1 cellular context compared by ENCODE assay signal in the genomic region with DNA sequence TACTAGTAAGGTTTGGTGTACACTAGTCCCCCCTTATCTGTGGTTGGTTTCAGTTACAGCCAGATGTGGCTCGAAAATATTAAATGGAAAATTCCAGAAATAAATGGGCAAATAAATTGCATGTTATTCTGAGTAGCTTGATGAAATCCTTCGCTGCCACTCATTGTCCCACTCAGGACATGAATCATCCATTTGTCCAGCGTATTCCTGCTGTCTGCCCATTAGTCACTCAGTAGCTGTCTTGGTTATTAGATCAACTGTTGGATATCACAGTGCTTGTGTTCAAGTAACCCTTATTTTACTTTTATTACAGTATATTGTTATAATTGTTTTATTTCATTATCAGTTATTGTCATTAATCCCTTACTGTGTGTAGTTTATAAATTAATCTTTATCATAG.
TF ChIP-seq lines count a peak whose summit lies in the region.

No MANE protein-coding gene starts in this region.

TF ChIP-seq in WTC11, 78 proteins besides CTCF, POLR2A, EP300 and RAD21 (continued from another document):
- TF ChIP-seq, protein P1, sequence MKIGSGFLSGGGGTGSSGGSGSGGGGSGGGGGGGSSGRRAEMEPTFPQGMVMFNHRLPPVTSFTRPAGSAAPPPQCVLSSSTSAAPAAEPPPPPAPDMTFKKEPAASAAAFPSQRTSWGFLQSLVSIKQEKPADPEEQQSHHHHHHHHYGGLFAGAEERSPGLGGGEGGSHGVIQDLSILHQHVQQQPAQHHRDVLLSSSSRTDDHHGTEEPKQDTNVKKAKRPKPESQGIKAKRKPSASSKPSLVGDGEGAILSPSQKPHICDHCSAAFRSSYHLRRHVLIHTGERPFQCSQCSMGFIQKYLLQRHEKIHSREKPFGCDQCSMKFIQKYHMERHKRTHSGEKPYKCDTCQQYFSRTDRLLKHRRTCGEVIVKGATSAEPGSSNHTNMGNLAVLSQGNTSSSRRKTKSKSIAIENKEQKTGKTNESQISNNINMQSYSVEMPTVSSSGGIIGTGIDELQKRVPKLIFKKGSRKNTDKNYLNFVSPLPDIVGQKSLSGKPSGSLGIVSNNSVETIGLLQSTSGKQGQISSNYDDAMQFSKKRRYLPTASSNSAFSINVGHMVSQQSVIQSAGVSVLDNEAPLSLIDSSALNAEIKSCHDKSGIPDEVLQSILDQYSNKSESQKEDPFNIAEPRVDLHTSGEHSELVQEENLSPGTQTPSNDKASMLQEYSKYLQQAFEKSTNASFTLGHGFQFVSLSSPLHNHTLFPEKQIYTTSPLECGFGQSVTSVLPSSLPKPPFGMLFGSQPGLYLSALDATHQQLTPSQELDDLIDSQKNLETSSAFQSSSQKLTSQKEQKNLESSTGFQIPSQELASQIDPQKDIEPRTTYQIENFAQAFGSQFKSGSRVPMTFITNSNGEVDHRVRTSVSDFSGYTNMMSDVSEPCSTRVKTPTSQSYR (CRISPR knock-in tag; IDR thresholded peaks at IDR 0.05) = no peak
- TF ChIP-seq OVOL2 (CRISPR knock-in tag; IDR thresholded peaks at IDR 0.05; ENCODE audit: borderline replicate concordance) (no peak), JAZF1 (CRISPR knock-in tag; IDR thresholded peaks at IDR 0.05) (no peak)
- TF ChIP-seq, protein P2, sequence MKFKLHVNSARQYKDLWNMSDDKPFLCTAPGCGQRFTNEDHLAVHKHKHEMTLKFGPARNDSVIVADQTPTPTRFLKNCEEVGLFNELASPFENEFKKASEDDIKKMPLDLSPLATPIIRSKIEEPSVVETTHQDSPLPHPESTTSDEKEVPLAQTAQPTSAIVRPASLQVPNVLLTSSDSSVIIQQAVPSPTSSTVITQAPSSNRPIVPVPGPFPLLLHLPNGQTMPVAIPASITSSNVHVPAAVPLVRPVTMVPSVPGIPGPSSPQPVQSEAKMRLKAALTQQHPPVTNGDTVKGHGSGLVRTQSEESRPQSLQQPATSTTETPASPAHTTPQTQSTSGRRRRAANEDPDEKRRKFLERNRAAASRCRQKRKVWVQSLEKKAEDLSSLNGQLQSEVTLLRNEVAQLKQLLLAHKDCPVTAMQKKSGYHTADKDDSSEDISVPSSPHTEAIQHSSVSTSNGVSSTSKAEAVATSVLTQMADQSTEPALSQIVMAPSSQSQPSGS (CRISPR knock-in tag; IDR thresholded peaks at IDR 0.05; ENCODE audit: borderline replicate concordance, low read depth) = no peak
- TF ChIP-seq, protein P3, sequence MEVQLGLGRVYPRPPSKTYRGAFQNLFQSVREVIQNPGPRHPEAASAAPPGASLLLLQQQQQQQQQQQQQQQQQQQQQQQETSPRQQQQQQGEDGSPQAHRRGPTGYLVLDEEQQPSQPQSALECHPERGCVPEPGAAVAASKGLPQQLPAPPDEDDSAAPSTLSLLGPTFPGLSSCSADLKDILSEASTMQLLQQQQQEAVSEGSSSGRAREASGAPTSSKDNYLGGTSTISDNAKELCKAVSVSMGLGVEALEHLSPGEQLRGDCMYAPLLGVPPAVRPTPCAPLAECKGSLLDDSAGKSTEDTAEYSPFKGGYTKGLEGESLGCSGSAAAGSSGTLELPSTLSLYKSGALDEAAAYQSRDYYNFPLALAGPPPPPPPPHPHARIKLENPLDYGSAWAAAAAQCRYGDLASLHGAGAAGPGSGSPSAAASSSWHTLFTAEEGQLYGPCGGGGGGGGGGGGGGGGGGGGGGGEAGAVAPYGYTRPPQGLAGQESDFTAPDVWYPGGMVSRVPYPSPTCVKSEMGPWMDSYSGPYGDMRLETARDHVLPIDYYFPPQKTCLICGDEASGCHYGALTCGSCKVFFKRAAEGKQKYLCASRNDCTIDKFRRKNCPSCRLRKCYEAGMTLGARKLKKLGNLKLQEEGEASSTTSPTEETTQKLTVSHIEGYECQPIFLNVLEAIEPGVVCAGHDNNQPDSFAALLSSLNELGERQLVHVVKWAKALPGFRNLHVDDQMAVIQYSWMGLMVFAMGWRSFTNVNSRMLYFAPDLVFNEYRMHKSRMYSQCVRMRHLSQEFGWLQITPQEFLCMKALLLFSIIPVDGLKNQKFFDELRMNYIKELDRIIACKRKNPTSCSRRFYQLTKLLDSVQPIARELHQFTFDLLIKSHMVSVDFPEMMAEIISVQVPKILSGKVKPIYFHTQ (CRISPR knock-in tag; IDR thresholded peaks at IDR 0.05) = no peak
- TF ChIP-seq, protein P4, sequence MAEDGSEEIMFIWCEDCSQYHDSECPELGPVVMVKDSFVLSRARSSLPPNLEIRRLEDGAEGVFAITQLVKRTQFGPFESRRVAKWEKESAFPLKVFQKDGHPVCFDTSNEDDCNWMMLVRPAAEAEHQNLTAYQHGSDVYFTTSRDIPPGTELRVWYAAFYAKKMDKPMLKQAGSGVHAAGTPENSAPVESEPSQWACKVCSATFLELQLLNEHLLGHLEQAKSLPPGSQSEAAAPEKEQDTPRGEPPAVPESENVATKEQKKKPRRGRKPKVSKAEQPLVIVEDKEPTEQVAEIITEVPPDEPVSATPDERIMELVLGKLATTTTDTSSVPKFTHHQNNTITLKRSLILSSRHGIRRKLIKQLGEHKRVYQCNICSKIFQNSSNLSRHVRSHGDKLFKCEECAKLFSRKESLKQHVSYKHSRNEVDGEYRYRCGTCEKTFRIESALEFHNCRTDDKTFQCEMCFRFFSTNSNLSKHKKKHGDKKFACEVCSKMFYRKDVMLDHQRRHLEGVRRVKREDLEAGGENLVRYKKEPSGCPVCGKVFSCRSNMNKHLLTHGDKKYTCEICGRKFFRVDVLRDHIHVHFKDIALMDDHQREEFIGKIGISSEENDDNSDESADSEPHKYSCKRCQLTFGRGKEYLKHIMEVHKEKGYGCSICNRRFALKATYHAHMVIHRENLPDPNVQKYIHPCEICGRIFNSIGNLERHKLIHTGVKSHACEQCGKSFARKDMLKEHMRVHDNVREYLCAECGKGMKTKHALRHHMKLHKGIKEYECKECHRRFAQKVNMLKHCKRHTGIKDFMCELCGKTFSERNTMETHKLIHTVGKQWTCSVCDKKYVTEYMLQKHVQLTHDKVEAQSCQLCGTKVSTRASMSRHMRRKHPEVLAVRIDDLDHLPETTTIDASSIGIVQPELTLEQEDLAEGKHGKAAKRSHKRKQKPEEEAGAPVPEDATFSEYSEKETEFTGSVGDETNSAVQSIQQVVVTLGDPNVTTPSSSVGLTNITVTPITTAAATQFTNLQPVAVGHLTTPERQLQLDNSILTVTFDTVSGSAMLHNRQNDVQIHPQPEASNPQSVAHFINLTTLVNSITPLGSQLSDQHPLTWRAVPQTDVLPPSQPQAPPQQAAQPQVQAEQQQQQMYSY (CRISPR knock-in tag; IDR thresholded peaks at IDR 0.05) = no peak
- TF ChIP-seq, protein P5, sequence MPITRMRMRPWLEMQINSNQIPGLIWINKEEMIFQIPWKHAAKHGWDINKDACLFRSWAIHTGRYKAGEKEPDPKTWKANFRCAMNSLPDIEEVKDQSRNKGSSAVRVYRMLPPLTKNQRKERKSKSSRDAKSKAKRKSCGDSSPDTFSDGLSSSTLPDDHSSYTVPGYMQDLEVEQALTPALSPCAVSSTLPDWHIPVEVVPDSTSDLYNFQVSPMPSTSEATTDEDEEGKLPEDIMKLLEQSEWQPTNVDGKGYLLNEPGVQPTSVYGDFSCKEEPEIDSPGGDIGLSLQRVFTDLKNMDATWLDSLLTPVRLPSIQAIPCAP (CRISPR knock-in tag; IDR thresholded peaks at IDR 0.05) = no peak
